ENCODE assay signal across 8 cellular contexts in genomic region chr1:179083031-179083345, GRCh38. TPM values are rescaled to one million over a fixed set of nuclear protein-coding genes. Genes with fewer than 3 reads are reported as not detected.
DNase-seq lines count a peak whose midpoint lies in the region; ATAC-seq and TF ChIP-seq lines count a peak whose summit lies in the region.

No MANE protein-coding gene starts in this region.

- in situ Hi-C loops in GM23248 (cut with MboI) = loop anchor here (25.0 kb wide), 1 partner anchor 254 kb away; no protein-coding TSS in a partner anchor

- TF ChIP-seq CTCF in 22Rv1 (IDR thresholded peaks at IDR 0.05) (no peak), VCaP (conservative IDR thresholded peaks at IDR 0.05) (no peak), gastroesophageal sphincter (IDR thresholded peaks at IDR 0.05) (no peak)

- H3K9me2 ChIP-seq in GM23248 (ENCODE audit: insufficient read depth) = no peaks in the 10 kb centered on the region

- H3K27me3 ChIP-seq in GM23248 (replicated peaks; ENCODE audit: insufficient read depth) (no peaks in the 10 kb centered on the region), gastroesophageal sphincter (no peaks in the 10 kb centered on the region), skeletal muscle tissue (ENCODE audit: control insufficient read depth in 3 of 3, insufficient read depth in 3 of 3, low read length in 3 of 3) (no peaks in the 10 kb centered on the region)

- H3K4me1 ChIP-seq in GM23248 (ENCODE audit: insufficient read depth) = 0 out of 2 replicates have a peak, but pooled peaks cover 8% of the 10 kb centered on the region
- H3K4me1 ChIP-seq in gastroesophageal sphincter = peaks cover 0 to 51% (median 13%) of the 10 kb centered on the region in 3 donors
- H3K4me1 ChIP-seq in skeletal muscle tissue (ENCODE audit: control insufficient read depth in 3 of 3, insufficient read depth in 3 of 3, low read length in 3 of 3) = peaks cover 19 to 27% (median 27%) of the 10 kb centered on the region in 3 donors

- 4 to 9% methylated on average over 3 of the region's 3 CpGs for WGBS in GM23248 (ENCODE audit: low coverage in 1 of 2, low lambda C conversion rate in 2 of 2, missing lambda C conversion rate in 2 of 2), 2 experiments
- WGBS in gastroesophageal sphincter (ENCODE audit: low coverage in 1 of 2), 2 donors = no CpG with 5 or more reads among the region's 3 CpGs

- H3K4me3 ChIP-seq in GM23248 (peak overlapping the region; percentile 78), gastroesophageal sphincter (peak overlapping the region; percentile 84 to 97), skeletal muscle tissue (ENCODE audit: low read length in 3 of 3) (peak overlapping the region; percentile 85 to 95 (median 92))

- ATAC-seq in gastroesophageal sphincter (no peak), GM21576 (IDR thresholded peaks at IDR 0.05; ENCODE audit: unreplicated experiment) (no peak)

- DNase-seq in GM23248 (peak; percentile 63), amygdala (lab: John Stamatoyannopoulos, UW) (no peak)
- no peak for DNase-seq in activated effector memory CD4-positive, alpha-beta T cell treated with anti-CD3 and anti-CD28 coated beads, Interleukin-2, amount 50 U/mL, for 16 hours

- H3K9ac ChIP-seq in GM23248 (peak overlapping the region; percentile 85), skeletal muscle tissue (ENCODE audit: low read depth in 1 of 3, low read length in 3 of 3) (peak overlapping the region; percentile 92 to 94 (median 94))

- TF ChIP-seq EP300 in gastroesophageal sphincter (IDR thresholded peaks at IDR 0.05) = no peak

- H4K20me1 ChIP-seq in GM23248 (ENCODE audit: insufficient read depth) = no peaks in the 10 kb centered on the region

- peak overlapping the region; percentile 86 for H2AFZ ChIP-seq in GM23248

- H3K79me2 ChIP-seq in GM23248 (ENCODE audit: insufficient read depth) = peaks cover 24% of the 10 kb centered on the region

- peaks cover 23% of the 10 kb centered on the region for H3F3A ChIP-seq in GM23248 (ENCODE audit: insufficient read depth)

- H3K36me3 ChIP-seq in GM23248 (ENCODE audit: low read depth) (no peaks in the 10 kb centered on the region), gastroesophageal sphincter (peaks cover 0 to 29% of the 10 kb centered on the region in 2 donors), skeletal muscle tissue (ENCODE audit: control insufficient read depth in 3 of 3, insufficient read depth in 3 of 3, low read length in 3 of 3) (peaks cover 17 to 24% (median 17%) of the 10 kb centered on the region in 3 donors)

- no peak for TF ChIP-seq POLR2A in gastroesophageal sphincter (IDR thresholded peaks at IDR 0.05)

- peak overlapping the region; percentile 90 for H3K27ac ChIP-seq in 22Rv1
- H3K27ac ChIP-seq in GM23248 = peak overlapping the region; percentile 68
- peak overlapping the region; percentile 85 for H3K27ac ChIP-seq in VCaP
- peak overlapping the region in 3 of 4 donors; percentile 86 to 92 (median 88) for H3K27ac ChIP-seq in gastroesophageal sphincter
- peak overlapping the region; percentile 81 for H3K27ac ChIP-seq in skeletal muscle tissue (ENCODE audit: low read depth, low read length)

- H3K4me2 ChIP-seq in GM23248 (ENCODE audit: unreplicated experiment) = peak overlapping the region; percentile 93

- H3K9me3 ChIP-seq in GM23248 (ENCODE audit: low read depth) = no peaks in the 10 kb centered on the region
- no peaks in the 10 kb centered on the region for H3K9me3 ChIP-seq in gastroesophageal sphincter
- H3K9me3 ChIP-seq in skeletal muscle tissue (ENCODE audit: control insufficient read depth in 3 of 3, low read length in 3 of 3) = no peaks in the 10 kb centered on the region

RNA-seq across cellular contexts. Expression of gene TOR3A, which starts 1.1 kb away (rescaled TPM):
- total RNA-seq in GM23248 (2014; rRNA removed; shearing (Covaris generic)) = 44.8 and 45.5 TPM in 2 replicates
- polyA plus RNA-seq in GM23248 (2016; fragmentation: Nextera tagmentation; extraction: Ambion mirVana) = 22.2 and 25.1 TPM in 2 replicates
- 10 to 100 TPM; 17.8 to 40.5 (median 31.4) TPM for total RNA-seq in gastroesophageal sphincter
- 16.7 TPM for total RNA-seq in skeletal muscle tissue

RNA-seq across cellular contexts. Expression of gene FAM20B, which starts 57.3 kb away (rescaled TPM):
- total RNA-seq in GM23248 (2014; rRNA removed; shearing (Covaris generic)) = 34.9 and 47.6 TPM in 2 replicates
- polyA plus RNA-seq in GM23248 (2016; fragmentation: Nextera tagmentation; extraction: Ambion mirVana) = 10.6 and 12.6 TPM in 2 replicates
- 10 to 100 TPM; 58.8 to 78.3 (median 76.5) TPM for total RNA-seq in gastroesophageal sphincter
- 26.6 TPM for total RNA-seq in skeletal muscle tissue
